7 cellular contexts compared by ENCODE assay signal in the genomic region with DNA sequence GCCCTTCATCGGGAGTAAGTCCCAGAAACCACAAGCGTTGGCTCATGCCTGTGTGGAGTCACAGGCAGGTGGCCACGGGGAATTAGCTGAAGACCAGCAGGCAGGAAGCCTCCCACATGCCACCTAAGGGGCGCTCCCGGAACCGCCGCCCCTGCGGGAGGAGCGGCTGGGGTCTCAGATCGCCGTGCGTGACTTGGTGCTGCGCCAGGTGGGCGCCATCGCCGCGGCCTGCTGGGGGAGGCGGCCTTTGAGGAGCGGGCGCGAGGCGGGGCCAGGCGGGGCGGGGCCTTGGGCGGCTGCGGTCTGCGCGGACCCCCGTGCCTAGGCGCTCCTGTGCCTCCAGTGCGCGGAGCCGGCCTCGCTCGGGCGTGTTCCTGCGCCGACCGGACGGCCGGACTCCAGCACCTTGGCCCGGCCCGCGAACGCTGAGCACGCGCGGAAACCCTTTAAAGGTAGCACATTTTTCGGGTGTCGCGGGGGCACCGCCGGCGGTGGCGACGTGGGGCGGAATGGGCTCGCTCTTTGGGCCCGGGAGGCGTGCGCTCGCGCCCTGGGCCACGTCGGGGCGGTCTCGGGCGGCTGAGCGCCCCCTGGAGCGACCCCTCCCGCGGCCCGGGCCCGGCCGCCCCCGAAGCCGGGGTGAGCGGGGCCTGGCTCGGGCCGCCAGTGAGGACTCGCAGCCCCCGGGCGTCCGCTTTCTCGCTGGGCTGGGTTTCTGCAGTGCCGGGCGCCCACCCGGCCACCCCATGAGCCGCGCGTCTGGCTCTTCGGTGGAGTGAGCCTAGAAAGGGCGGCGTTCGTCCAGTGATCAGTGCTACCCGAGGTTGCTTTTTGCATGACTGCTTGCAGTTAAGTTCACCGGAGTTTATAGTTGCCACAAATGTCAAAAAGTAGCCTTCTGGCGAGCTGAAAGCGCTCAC. TPM values are rescaled to one million over a fixed set of nuclear protein-coding genes. Genes with fewer than 3 reads are reported as not detected.
DNase-seq lines count a peak whose midpoint lies in the region; ATAC-seq and TF ChIP-seq lines count a peak whose summit lies in the region.

No MANE protein-coding gene starts in this region.

- H3K4me3 Mint-ChIP-seq in GM23338 = peak overlapping the region; percentile 78

- ATAC-seq in GM23338 (peak; percentile 94), SK-N-SH treated with all-trans-retinoic acid at 6 μM for 48 hours (peak; percentile 81), HG03469 (IDR thresholded peaks at IDR 0.05; ENCODE audit: unreplicated experiment) (no peak), left colon (no peak)

- intact Hi-C loops in left colon (cut with DNase I, micrococcal nuclease) = no loop called here

- H3K4me1 ChIP-seq in GM23338 (ENCODE audit: insufficient read depth) (no peaks in the 10 kb centered on the region; the same call in 1 of the 2 replicates), iPS DF 6.9 (ENCODE audit: control insufficient read depth, insufficient read depth, low read length) (no peaks in the 10 kb centered on the region), skeletal muscle satellite cell (ENCODE audit: control insufficient read depth, insufficient read depth, low read length) (peaks cover 2% of the 10 kb centered on the region)

- H3K36me3 ChIP-seq in GM23338 (ENCODE audit: insufficient read depth) (no peaks in the 10 kb centered on the region), iPS DF 6.9 (ENCODE audit: control insufficient read depth, insufficient read depth, low read length) (no peaks in the 10 kb centered on the region), skeletal muscle satellite cell (ENCODE audit: insufficient read depth, low read length) (no peaks in the 10 kb centered on the region)

- H3F3A ChIP-seq in GM23338 (replicated peaks; ENCODE audit: low read depth) = no peaks in the 10 kb centered on the region

- H3K27me3 Mint-ChIP-seq in GM23338 (ENCODE audit: insufficient read depth, low read depth, poor library complexity) = peaks cover 24% of the 10 kb centered on the region

- H3K79me2 ChIP-seq in GM23338 (replicated peaks; ENCODE audit: insufficient read depth) = no peaks in the 10 kb centered on the region

- H3K9me3 Mint-ChIP-seq in GM23338 = no peaks in the 10 kb centered on the region

- H3K27me3 ChIP-seq in GM23338 (ENCODE audit: insufficient read depth) (peaks cover 58% of the 10 kb centered on the region), iPS DF 6.9 (ENCODE audit: control insufficient read depth, insufficient read depth, low read length) (peaks cover 18% of the 10 kb centered on the region), skeletal muscle satellite cell (ENCODE audit: control insufficient read depth, insufficient read depth, low read length) (peaks cover 63% of the 10 kb centered on the region)

- no CpG with 5 or more reads among the region's 99 CpGs for WGBS in iPS DF 6.9 (ENCODE audit: insufficient coverage, insufficient read length)

- H3K9me2 ChIP-seq in GM23338 (ENCODE audit: insufficient read depth) = no peaks in the 10 kb centered on the region

- H3K27ac Mint-ChIP-seq in GM23338 = no peak overlapping the region

- H3K27ac ChIP-seq in GM23338 (ENCODE audit: low read depth) (no peak overlapping the region), iPS DF 6.9 (ENCODE audit: low read length) (no peak overlapping the region)

- H3K4me3 ChIP-seq in GM23338 (peak overlapping the region; percentile 74), iPS DF 6.9 (ENCODE audit: low read length) (peak overlapping the region; percentile 72; the same call in 1 of the 2 replicates), skeletal muscle satellite cell (ENCODE audit: low read length) (peak overlapping the region; percentile 41)

- H3K36me3 Mint-ChIP-seq in GM23338 (ENCODE audit: low read depth) = no peaks in the 10 kb centered on the region

- H3K4me2 ChIP-seq in GM23338 = peak overlapping the region; percentile 91
- H3K4me2 ChIP-seq in skeletal muscle satellite cell (ENCODE audit: low read length) = peak overlapping the region; percentile 75

- peak overlapping the region; percentile 100 for H2AFZ ChIP-seq in GM23338

- H3K4me1 Mint-ChIP-seq in GM23338 = no peaks in the 10 kb centered on the region

- no peak overlapping the region for H3K9ac ChIP-seq in skeletal muscle satellite cell (ENCODE audit: low read depth, low read length)

- H3K9me3 ChIP-seq in iPS DF 6.9 (ENCODE audit: control insufficient read depth, insufficient read depth, low read length) = no peaks in the 10 kb centered on the region
- no peaks in the 10 kb centered on the region for H3K9me3 ChIP-seq in skeletal muscle satellite cell (replicated peaks; ENCODE audit: low read length)

- peak; percentile 5 to 27; a peak in 1 of 4 replicates for TF ChIP-seq CTCF in GM23338 (conservative IDR thresholded peaks at IDR 0.05; ENCODE audit: low read depth in 2 of 2)

- H4K20me1 ChIP-seq in GM23338 (replicated peaks; ENCODE audit: insufficient read depth) = 0 out of 2 replicates have a peak, but pooled peaks cover 4% of the 10 kb centered on the region

- DNase-seq in GM23338 (ENCODE audit: low spot score) (peak; percentile 86), iPS DF 6.9 (ENCODE audit: low read depth, low spot score) (no peak), GM19238 (ENCODE audit: insufficient read length, low spot score) (no peak), left colon (no peak)

TF ChIP-seq in GM23338, 12 proteins besides CTCF, POLR2A, EP300 and RAD21 (continues in another document):
- TF ChIP-seq, protein P1, sequence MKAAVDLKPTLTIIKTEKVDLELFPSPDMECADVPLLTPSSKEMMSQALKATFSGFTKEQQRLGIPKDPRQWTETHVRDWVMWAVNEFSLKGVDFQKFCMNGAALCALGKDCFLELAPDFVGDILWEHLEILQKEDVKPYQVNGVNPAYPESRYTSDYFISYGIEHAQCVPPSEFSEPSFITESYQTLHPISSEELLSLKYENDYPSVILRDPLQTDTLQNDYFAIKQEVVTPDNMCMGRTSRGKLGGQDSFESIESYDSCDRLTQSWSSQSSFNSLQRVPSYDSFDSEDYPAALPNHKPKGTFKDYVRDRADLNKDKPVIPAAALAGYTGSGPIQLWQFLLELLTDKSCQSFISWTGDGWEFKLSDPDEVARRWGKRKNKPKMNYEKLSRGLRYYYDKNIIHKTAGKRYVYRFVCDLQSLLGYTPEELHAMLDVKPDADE (IDR thresholded peaks at IDR 0.05) = no peak
- no peak for TF ChIP-seq ZNF114 (CRISPR knock-in tag; IDR thresholded peaks at IDR 0.05)
- TF ChIP-seq ZNF331 (CRISPR knock-in tag; IDR thresholded peaks at IDR 0.05; ENCODE audit: low read depth) = no peak
- no peak for TF ChIP-seq EZH2phosphoT487 (IDR thresholded peaks at IDR 0.05; ENCODE audit: unreplicated experiment)
- no peak for TF ChIP-seq JUNB (IDR thresholded peaks at IDR 0.05; ENCODE audit: unreplicated experiment)
- TF ChIP-seq STAT1 (IDR thresholded peaks at IDR 0.05; ENCODE audit: unreplicated experiment) = no peak
- no peak for TF ChIP-seq CREB1 (CRISPR knock-in tag; IDR thresholded peaks at IDR 0.05; ENCODE audit: low read depth)

TF ChIP-seq in SK-N-SH treated with all-trans-retinoic acid at 6 μM for 48 hours, 23 proteins besides CTCF, POLR2A, EP300 and RAD21 (continues in another document):
- TF ChIP-seq TOX (CRISPR knock-in tag; IDR thresholded peaks at IDR 0.05; ENCODE audit: borderline replicate concordance) (no peak), GLIS3 (CRISPR knock-in tag; IDR thresholded peaks at IDR 0.05) (no peak), ISL1 (CRISPR knock-in tag; IDR thresholded peaks at IDR 0.05) (no peak), ZFP3 (CRISPR knock-in tag; IDR thresholded peaks at IDR 0.05) (no peak), ESRRG (CRISPR knock-in tag; IDR thresholded peaks at IDR 0.05) (no peak), BACH2 (CRISPR knock-in tag; IDR thresholded peaks at IDR 0.05; ENCODE audit: borderline replicate concordance) (no peak), TCF4 (CRISPR knock-in tag; IDR thresholded peaks at IDR 0.05; ENCODE audit: borderline replicate concordance) (no peak), RARB (CRISPR knock-in tag; IDR thresholded peaks at IDR 0.05) (no peak), OSR1 (CRISPR knock-in tag; IDR thresholded peaks at IDR 0.05) (no peak), ZNF8 (CRISPR knock-in tag; IDR thresholded peaks at IDR 0.05) (no peak)
- TF ChIP-seq, protein P2, sequence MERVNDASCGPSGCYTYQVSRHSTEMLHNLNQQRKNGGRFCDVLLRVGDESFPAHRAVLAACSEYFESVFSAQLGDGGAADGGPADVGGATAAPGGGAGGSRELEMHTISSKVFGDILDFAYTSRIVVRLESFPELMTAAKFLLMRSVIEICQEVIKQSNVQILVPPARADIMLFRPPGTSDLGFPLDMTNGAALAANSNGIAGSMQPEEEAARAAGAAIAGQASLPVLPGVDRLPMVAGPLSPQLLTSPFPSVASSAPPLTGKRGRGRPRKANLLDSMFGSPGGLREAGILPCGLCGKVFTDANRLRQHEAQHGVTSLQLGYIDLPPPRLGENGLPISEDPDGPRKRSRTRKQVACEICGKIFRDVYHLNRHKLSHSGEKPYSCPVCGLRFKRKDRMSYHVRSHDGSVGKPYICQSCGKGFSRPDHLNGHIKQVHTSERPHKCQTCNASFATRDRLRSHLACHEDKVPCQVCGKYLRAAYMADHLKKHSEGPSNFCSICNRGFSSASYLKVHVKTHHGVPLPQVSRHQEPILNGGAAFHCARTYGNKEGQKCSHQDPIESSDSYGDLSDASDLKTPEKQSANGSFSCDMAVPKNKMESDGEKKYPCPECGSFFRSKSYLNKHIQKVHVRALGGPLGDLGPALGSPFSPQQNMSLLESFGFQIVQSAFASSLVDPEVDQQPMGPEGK (CRISPR knock-in tag; IDR thresholded peaks at IDR 0.05; ENCODE audit: borderline replicate concordance) = no peak
- TF ChIP-seq, protein P3, sequence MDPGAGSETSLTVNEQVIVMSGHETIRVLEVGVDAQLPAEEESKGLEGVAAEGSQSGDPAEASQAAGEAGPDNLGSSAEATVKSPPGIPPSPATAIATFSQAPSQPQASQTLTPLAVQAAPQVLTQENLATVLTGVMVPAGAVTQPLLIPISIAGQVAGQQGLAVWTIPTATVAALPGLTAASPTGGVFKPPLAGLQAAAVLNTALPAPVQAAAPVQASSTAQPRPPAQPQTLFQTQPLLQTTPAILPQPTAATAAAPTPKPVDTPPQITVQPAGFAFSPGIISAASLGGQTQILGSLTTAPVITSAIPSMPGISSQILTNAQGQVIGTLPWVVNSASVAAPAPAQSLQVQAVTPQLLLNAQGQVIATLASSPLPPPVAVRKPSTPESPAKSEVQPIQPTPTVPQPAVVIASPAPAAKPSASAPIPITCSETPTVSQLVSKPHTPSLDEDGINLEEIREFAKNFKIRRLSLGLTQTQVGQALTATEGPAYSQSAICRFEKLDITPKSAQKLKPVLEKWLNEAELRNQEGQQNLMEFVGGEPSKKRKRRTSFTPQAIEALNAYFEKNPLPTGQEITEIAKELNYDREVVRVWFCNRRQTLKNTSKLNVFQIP (CRISPR knock-in tag; IDR thresholded peaks at IDR 0.05; ENCODE audit: borderline replicate concordance, low read depth) = no peak

RNA-seq across cellular contexts. Expression of a gene that starts 24.5 kb away (rescaled TPM):
- not detected in 2 replicates for total RNA-seq in GM23338 (2014; rRNA removed; shearing (Covaris generic))
- polyA plus RNA-seq in GM23338 (2016; fragmentation: Nextera tagmentation; extraction: Ambion mirVana) = 0.43 and 0.45 TPM in 2 replicates
- not detected in 2 replicates for total RNA-seq in skeletal muscle satellite cell (2012; rRNA removed)
- not detected for total RNA-seq in left colon

RNA-seq across cellular contexts. Expression of a gene that starts 34.6 kb away (rescaled TPM):
- not detected in 2 replicates for total RNA-seq in GM23338 (2014; rRNA removed; shearing (Covaris generic))
- polyA plus RNA-seq in GM23338 (2016; fragmentation: Nextera tagmentation; extraction: Ambion mirVana) = not detected in 2 replicates
- total RNA-seq in skeletal muscle satellite cell (2012; rRNA removed) = not detected in 2 replicates
- total RNA-seq in left colon = not detected

Comparison
In these comparisons a context has a peak if more than half of its experiments do, and no peak if none do; other contexts are left out.
1. ATAC-seq: peak in GM23338 (single experiment) and SK-N-SH treated with all-trans-retinoic acid at 6 μM for 48 hours (single experiment); none in HG03469 (single experiment) and left colon (single experiment).
2. Peak in every context shown above with its lines, with median percentiles within 50 percentile points of each other: H3K4me3 ChIP-seq.